ENCODE assay signal across 9 cellular contexts in the genomic region with DNA sequence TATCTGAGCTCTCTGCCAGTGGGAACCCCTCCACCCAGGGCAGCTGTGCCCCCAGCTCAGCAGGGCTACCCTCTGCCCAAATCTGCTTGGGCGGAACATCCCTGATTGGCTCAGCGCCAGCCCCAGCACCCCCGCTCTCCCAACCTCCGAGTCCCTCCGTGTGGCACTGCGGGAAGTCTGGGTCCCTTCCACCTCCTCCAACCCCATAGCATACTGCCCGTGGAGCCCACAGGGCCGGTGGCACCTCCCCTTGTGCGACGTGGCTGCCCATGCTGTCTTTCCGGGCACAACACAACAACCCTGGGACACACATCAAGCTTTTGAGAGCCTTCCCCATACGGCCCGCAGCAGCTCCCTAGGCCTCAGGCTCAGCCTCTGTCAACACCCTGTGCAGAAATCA.
"Had no signal": no experiment of that assay in that cellular context is flagged by ENCODE, and none has a peak within 500 bp of the region (broad histone marks: within the 10 kb centered on the region; RNA-seq: fewer than 3 reads in every experiment).

No MANE protein-coding gene starts in this region.

- H3K27ac ChIP-seq: GM23248 had no signal

- H3K27ac Mint-ChIP-seq: HFFc6 had no signal

- H2AFZ ChIP-seq: GM23248 had no signal

- ATAC-seq: HCT116 had no signal

- DNase-seq: GM23248, GOT3, H7, HFFc6, IMR-90, KBM-7 had no signal

- FAIRE-seq: HTR-8/SVneo had no signal

- H3K36me3 ChIP-seq: HAP-1 had no signal

- H3K4me3 Mint-ChIP-seq: HFFc6 had no signal

- H3K4me3 ChIP-seq: GM23248, HAP-1 had no signal

- H3K9ac ChIP-seq: GM23248 had no signal

- H3K9me3 ChIP-seq: HAP-1 had no signal

- H3K9me3 Mint-ChIP-seq: HFFc6 had no signal

- H3K4me1 ChIP-seq: HAP-1 had no signal
